In the genomic region with DNA sequence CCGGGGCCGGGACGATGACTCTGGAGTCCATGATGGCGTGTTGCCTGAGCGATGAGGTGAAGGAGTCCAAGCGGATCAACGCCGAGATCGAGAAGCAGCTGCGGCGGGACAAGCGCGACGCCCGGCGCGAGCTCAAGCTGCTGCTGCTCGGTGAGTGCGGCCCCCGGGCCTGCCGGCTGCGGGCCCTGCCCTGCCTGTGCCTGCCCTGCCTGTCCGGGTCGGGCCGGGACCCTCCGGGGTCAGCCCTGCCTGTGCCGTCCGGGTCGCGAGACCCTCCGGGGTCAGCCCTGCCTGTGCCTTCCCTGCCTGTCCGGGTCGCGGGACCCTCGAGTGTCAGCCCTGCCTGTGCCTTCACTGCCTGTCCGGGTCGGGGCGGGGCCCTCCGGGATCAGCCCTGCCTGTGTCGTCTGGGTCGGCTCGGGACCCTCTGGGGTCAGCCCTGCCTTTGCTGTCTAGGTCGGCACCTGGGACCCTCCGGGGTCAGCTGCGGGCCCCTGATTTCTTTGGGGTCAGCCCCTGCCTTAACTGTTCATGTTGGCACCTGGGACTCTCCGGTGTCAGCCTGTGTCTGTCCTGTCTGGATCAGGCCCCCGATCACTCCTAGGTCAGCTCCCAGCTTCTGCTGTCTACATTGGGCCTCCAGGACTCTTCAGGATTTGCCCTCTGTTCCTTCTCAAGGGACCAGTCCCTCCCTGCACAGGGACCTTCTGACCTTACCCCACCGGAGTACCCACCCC, we compare ENCODE assay signal across 8 cellular contexts. TPM values are rescaled to one million over a fixed set of nuclear protein-coding genes. Genes with fewer than 3 reads are reported as not detected.
DNase-seq lines count a peak whose midpoint lies in the region; ATAC-seq, FAIRE-seq and TF ChIP-seq lines count a peak whose summit lies in the region.

No MANE protein-coding gene starts in this region.

- no peaks in the 10 kb centered on the region for H3K9me3 Mint-ChIP-seq in WTC11

- POLR2A ChIA-PET in WTC11 (lab: Charles Lee) (interaction anchor here (0.9 kb wide), 2 partner anchors 37 to 49 kb away, joined by 4 read pairs; no protein-coding TSS in a partner anchor), endothelial cell of umbilical vein (lab: Charles Lee) (no interaction called here)

- no peak for DNase-seq in WTC11 (ENCODE audit: low spot score)
- no peak for DNase-seq in endothelial cell of umbilical vein (ENCODE audit: low read depth, low spot score)
- DNase-seq in effector CD8-positive, alpha-beta T cell (lab: John Stamatoyannopoulos, UW), result no peak
- DNase-seq in C1 segment of cervical spinal cord (lab: John Stamatoyannopoulos, UW), result no peak
- DNase-seq in NCI-H524 (lab: John Stamatoyannopoulos, UW), result no peak

- FAIRE-seq in endothelial cell of umbilical vein (lab: Jason Lieb, UNC), result no peak

- H3K27me3 Mint-ChIP-seq in WTC11 (ENCODE audit: low read depth), result no peaks in the 10 kb centered on the region

- H3K9me3 ChIP-seq in DOHH2 (ENCODE audit: control insufficient read depth, insufficient read depth, low read length), result no peaks in the 10 kb centered on the region
- no peaks in the 10 kb centered on the region for H3K9me3 ChIP-seq in endothelial cell of umbilical vein (replicated peaks; ENCODE audit: control insufficient read depth, insufficient read depth, low read length)
- no peaks in the 10 kb centered on the region for H3K9me3 ChIP-seq in neutrophil

- TF ChIP-seq CTCF in DOHH2 (IDR thresholded peaks at IDR 0.05; ENCODE audit: low read depth, low read length, poor library complexity, severe bottlenecking) (no peak), WTC11 (IDR thresholded peaks at IDR 0.05) (no peak), endothelial cell of umbilical vein (IDR thresholded peaks at IDR 0.05; ENCODE audit: extremely low read depth in 1 of 2, insufficient read depth in 1 of 2, low read depth in 1 of 2, low read length in 2 of 2) (no peak), neutrophil (IDR thresholded peaks at IDR 0.05) (no peak)

- no peaks in the 10 kb centered on the region for H3K9me1 ChIP-seq in endothelial cell of umbilical vein (replicated peaks; ENCODE audit: control insufficient read depth, extremely low read depth, insufficient read depth, low read length)

- no peaks in the 10 kb centered on the region for H3K36me3 Mint-ChIP-seq in WTC11

- no peaks in the 10 kb centered on the region for H3K36me3 ChIP-seq in DOHH2 (ENCODE audit: control insufficient read depth, low read length)
- H3K36me3 ChIP-seq in endothelial cell of umbilical vein (ENCODE audit: control insufficient read depth in 2 of 2, extremely low read depth in 1 of 2, insufficient read depth in 2 of 2, low read length in 2 of 2), result no peaks in the 10 kb centered on the region
- no peaks in the 10 kb centered on the region for H3K36me3 ChIP-seq in neutrophil

- H3K4me1 Mint-ChIP-seq in WTC11, result peaks cover 14% of the 10 kb centered on the region

- CTCF ChIA-PET in WTC11 (lab: Charles Lee), result interaction anchor here (0.6 to 3.0 kb wide), 6 partner anchors 10 to 144 kb away, joined by 3 to 73 read pairs (median 13); no protein-coding TSS in a partner anchor
- CTCF ChIA-PET in endothelial cell of umbilical vein (lab: Charles Lee), result interaction anchor here (0.9 to 2.6 kb wide), 3 partner anchors 9 to 144 kb away, joined by 3 to 18 read pairs (median 7); no protein-coding TSS in a partner anchor

- BruUV-seq in endothelial cell of umbilical vein (replicated peaks; lab: Mats Ljungman, UMichigan), result no TSS peak

- peak overlapping the region; percentile 78 for H3K4me3 Mint-ChIP-seq in WTC11

- ATAC-seq in HG03039 (IDR thresholded peaks at IDR 0.05; ENCODE audit: unreplicated experiment) (peak; percentile 22), WTC11 (no peak)

- H3K79me2 ChIP-seq in DOHH2 (ENCODE audit: control insufficient read depth, low read length) (peaks cover 23% of the 10 kb centered on the region), endothelial cell of umbilical vein (ENCODE audit: control insufficient read depth, insufficient read depth, low read length) (peaks cover 54% of the 10 kb centered on the region)

- peaks cover 4% of the 10 kb centered on the region; the same call in 1 of the 2 replicates for H3K27me3 ChIP-seq in DOHH2 (ENCODE audit: control insufficient read depth, low read length)
- no peaks in the 10 kb centered on the region for H3K27me3 ChIP-seq in endothelial cell of umbilical vein (ENCODE audit: control insufficient read depth in 2 of 2, insufficient read depth in 2 of 2, low read length in 2 of 2)
- peaks cover 83% of the 10 kb centered on the region for H3K27me3 ChIP-seq in neutrophil

- no peaks in the 10 kb centered on the region for H3K9me2 ChIP-seq in DOHH2 (replicated peaks; ENCODE audit: control insufficient read depth, low read length)

- intact Hi-C loops in endothelial cell of umbilical vein (cut with micrococcal nuclease), result loop anchor here (1.0 to 2.0 kb wide), 2 partner anchors 13 to 60 kb away; no protein-coding TSS in a partner anchor

- H2AFZ ChIP-seq in endothelial cell of umbilical vein (ENCODE audit: low read depth, low read length), result no peak overlapping the region

- H3K9ac ChIP-seq in endothelial cell of umbilical vein (replicated peaks; ENCODE audit: extremely low read depth, insufficient read depth, low read length), result peak overlapping the region; percentile 75

- peak overlapping the region; percentile 93 for H3K4me2 ChIP-seq in DOHH2 (ENCODE audit: low read length)
- peak overlapping the region; percentile 77 for H3K4me2 ChIP-seq in endothelial cell of umbilical vein (ENCODE audit: insufficient read depth, low read length)

- H3K27ac Mint-ChIP-seq in WTC11, result no peak overlapping the region

- dilution Hi-C loops in endothelial cell of umbilical vein (cut with MboI; ENCODE audit: extremely low pct_ligation_motif_present, low sequenced_read_pairs), result no loop called here

- H3F3A ChIP-seq in DOHH2 (ENCODE audit: control insufficient read depth, insufficient read depth), result no peaks in the 10 kb centered on the region

- H3K4me1 ChIP-seq in DOHH2 (ENCODE audit: control insufficient read depth, low read length) (peaks cover 22% of the 10 kb centered on the region), endothelial cell of umbilical vein (ENCODE audit: control insufficient read depth, extremely low read depth, insufficient read depth, low read length) (peaks cover 36% of the 10 kb centered on the region), neutrophil (ENCODE audit: control insufficient read depth in 1 of 2, insufficient read depth in 1 of 2, low read depth in 1 of 2, low read length in 1 of 2) (peaks cover 16 to 23% of the 10 kb centered on the region in 2 experiments)

- no peak overlapping the region for H3K27ac ChIP-seq in DOHH2 (ENCODE audit: low read depth, low read length)
- peak overlapping the region; percentile 51 for H3K27ac ChIP-seq in endothelial cell of umbilical vein (ENCODE audit: insufficient read depth, low read depth, low read length)
- H3K27ac ChIP-seq in neutrophil, result no peak overlapping the region

- H3K4me3 ChIP-seq in DOHH2 (ENCODE audit: low read length), result peak overlapping the region; percentile 88
- peak overlapping the region; percentile 64 to 99 (median 76) for H3K4me3 ChIP-seq in endothelial cell of umbilical vein (replicated peaks in 1 of 3; ENCODE audit: insufficient read depth in 1 of 3, low read depth in 1 of 3, low read length in 3 of 3)
- H3K4me3 ChIP-seq in neutrophil (ENCODE audit: low read depth in 1 of 2, low read length in 1 of 2), result peak overlapping the region; percentile 54 to 56

- no peak for TF ChIP-seq POLR2A in endothelial cell of umbilical vein (IDR thresholded peaks at IDR 0.05; ENCODE audit: low read depth, low read length)

- no peaks in the 10 kb centered on the region for H4K20me1 ChIP-seq in DOHH2 (ENCODE audit: control insufficient read depth, insufficient read depth, low read depth, low read length)
- H4K20me1 ChIP-seq in endothelial cell of umbilical vein (replicated peaks; ENCODE audit: control insufficient read depth, extremely low read depth, insufficient read depth, low read length), result no peaks in the 10 kb centered on the region

TF ChIP-seq in endothelial cell of umbilical vein, 7 proteins besides CTCF, POLR2A, EP300 and RAD21 (continues in another document):
- no peak for TF ChIP-seq JUN (IDR thresholded peaks at IDR 0.05; ENCODE audit: borderline replicate concordance, insufficient read depth, insufficient read length, low read depth)
- TF ChIP-seq EZH2 (IDR thresholded peaks at IDR 0.05; ENCODE audit: borderline replicate concordance, low read depth, low read length, severe bottlenecking), result no peak
- TF ChIP-seq MYC (IDR thresholded peaks at IDR 0.05; ENCODE audit: low read depth, low read length), result no peak

RNA-seq across cellular contexts. Expression of gene GNA11, which starts 0.6 kb away (rescaled TPM):
- total RNA-seq in WTC11 (2021) (22.4 to 27.2 TPM (median 23.5 TPM) in 3 replicates), endothelial cell of umbilical vein (76.8 and 78.1 TPM in 2 replicates)
- 34.7 and 35.1 TPM in 2 replicates for polyA plus RNA-seq in endothelial cell of umbilical vein
- polyA plus RNA-seq in endothelial cell of umbilical vein (2011; cell fraction: cytosol; rRNA removed), result 48.9 and 52.2 TPM in 2 replicates
- polyA plus RNA-seq in endothelial cell of umbilical vein (2011; cell fraction: nucleus; rRNA removed), result 40.1 and 41.4 TPM in 2 replicates
- polyA plus RNA-seq in endothelial cell of umbilical vein (2012), result 54.2 and 62.8 TPM in 2 replicates
- polyA minus RNA-seq in endothelial cell of umbilical vein, result 43.7 and 51.4 TPM in 2 replicates
- 18.5 TPM for polyA minus RNA-seq in endothelial cell of umbilical vein (2011; cell fraction: cytosol; rRNA and poly(A)+ RNA removed)
- polyA minus RNA-seq in endothelial cell of umbilical vein (2011; cell fraction: nucleus; rRNA and poly(A)+ RNA removed), result 13.8 and 21.1 TPM in 2 replicates

RNA-seq across cellular contexts. Expression of gene TLE5, which starts 32.5 kb away (rescaled TPM):
- total RNA-seq in WTC11 (2021) (233 to 249 TPM (median 246 TPM) in 3 replicates), endothelial cell of umbilical vein (393 and 394 TPM in 2 replicates)
- polyA plus RNA-seq in endothelial cell of umbilical vein, result 574 and 716 TPM in 2 replicates
- 342 and 469 TPM in 2 replicates for polyA plus RNA-seq in endothelial cell of umbilical vein (2011; cell fraction: cytosol; rRNA removed)
- 404 and 491 TPM in 2 replicates for polyA plus RNA-seq in endothelial cell of umbilical vein (2011; cell fraction: nucleus; rRNA removed)
- polyA plus RNA-seq in endothelial cell of umbilical vein (2012), result 384 and 600 TPM in 2 replicates
- 371 and 416 TPM in 2 replicates for polyA minus RNA-seq in endothelial cell of umbilical vein
- 404 TPM for polyA minus RNA-seq in endothelial cell of umbilical vein (2011; cell fraction: cytosol; rRNA and poly(A)+ RNA removed)
- polyA minus RNA-seq in endothelial cell of umbilical vein (2011; cell fraction: nucleus; rRNA and poly(A)+ RNA removed), result 69.0 and 101 TPM in 2 replicates

RNA-seq across cellular contexts. Expression of gene GNA15, which starts 41.0 kb away (rescaled TPM):
- total RNA-seq in WTC11 (2021) (0.22 to 0.44 TPM (median 0.37 TPM) in 3 replicates), endothelial cell of umbilical vein (not detected in 2 replicates)
- 0.10 and 0.17 TPM in 2 replicates for polyA plus RNA-seq in endothelial cell of umbilical vein
- polyA plus RNA-seq in endothelial cell of umbilical vein (2011; cell fraction: cytosol; rRNA removed), result 0.15 and 0.20 TPM in 2 replicates
- 0.25 and 0.36 TPM in 2 replicates for polyA plus RNA-seq in endothelial cell of umbilical vein (2011; cell fraction: nucleus; rRNA removed)
- 0.20 and 0.24 TPM in 2 replicates for polyA plus RNA-seq in endothelial cell of umbilical vein (2012)
- not detected in 2 replicates for polyA minus RNA-seq in endothelial cell of umbilical vein
- polyA minus RNA-seq in endothelial cell of umbilical vein (2011; cell fraction: cytosol; rRNA and poly(A)+ RNA removed), result 0.92 TPM
- 0.34 and 0.48 TPM in 2 replicates for polyA minus RNA-seq in endothelial cell of umbilical vein (2011; cell fraction: nucleus; rRNA and poly(A)+ RNA removed)
